22 cellular contexts compared by ENCODE assay signal in the genomic region with DNA sequence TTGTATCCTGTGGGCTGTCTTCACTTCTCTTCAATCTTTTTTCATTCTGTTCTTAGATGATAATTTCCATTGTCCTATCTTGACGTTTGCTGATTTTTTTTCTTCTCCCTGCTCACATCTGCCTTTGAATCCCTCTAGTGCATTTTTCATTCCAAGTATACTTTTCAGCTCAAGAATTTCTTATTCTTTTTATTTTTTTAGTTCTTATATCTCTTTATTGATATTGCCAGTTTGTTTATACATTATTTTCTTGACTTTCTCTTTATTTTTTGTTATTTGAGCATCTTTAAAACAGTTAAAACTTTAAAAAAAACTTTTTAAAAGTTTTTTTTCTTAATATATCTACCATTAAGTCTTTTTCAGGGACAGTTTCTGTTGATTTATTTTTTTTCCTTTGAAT.
DNase-seq lines count a peak whose midpoint lies in the region; ATAC-seq, FAIRE-seq and TF ChIP-seq lines count a peak whose summit lies in the region.
"Had no signal": no experiment of that assay in that cellular context is flagged by ENCODE, and none has a peak within 500 bp of the region (broad histone marks: within the 10 kb centered on the region; RNA-seq: fewer than 3 reads in every experiment).

No MANE protein-coding gene starts in this region.

- CTCF ChIA-PET in MCF 10A (lab: Yijun Ruan, JAX) (interaction anchor here (1.1 kb wide), 1 partner anchor 10 kb away, joined by 3 read pairs; no protein-coding TSS in a partner anchor), mammary epithelial cell (lab: Charles Lee; ENCODE audit: low non-redundant PET) (no interaction called here), IMR-90 (lab: Yijun Ruan, JAX) (interaction anchor here (1.6 kb wide), 1 partner anchor 9 kb away, joined by 5 read pairs; no protein-coding TSS in a partner anchor)
- CTCF ChIA-PET in naive thymus-derived CD4-positive, alpha-beta T cell (lab: Charles Lee): no interaction called here

- no peak overlapping the region for H3K4ac ChIP-seq in IMR-90 (ENCODE audit: low read depth, low read length)

- no peaks in the 10 kb centered on the region for H3K27me3 Mint-ChIP-seq in MCF 10A (ENCODE audit: insufficient read depth, unreplicated experiment)
- H3K27me3 Mint-ChIP-seq in chondrocyte (ENCODE audit: low read depth): no peaks in the 10 kb centered on the region
- H3K27me3 Mint-ChIP-seq in naive thymus-derived CD4-positive, alpha-beta T cell: no peaks in the 10 kb centered on the region
- H3K27me3 Mint-ChIP-seq: B cell; CD4-positive, CD25-positive, alpha-beta regulatory T cell; CD8-positive, alpha-beta memory T cell had no signal

- intact Hi-C loops in MCF 10A (cut with micrococcal nuclease): loop anchor here (10.0 kb wide), 1 partner anchor 391 kb away; no protein-coding TSS in a partner anchor
- intact Hi-C loops in mammary epithelial cell (cut with micrococcal nuclease): no loop called here
- intact Hi-C loops in IMR-90 (cut with micrococcal nuclease): no loop called here
- intact Hi-C loops in pancreas (cut with DNase I): no loop called here
- intact Hi-C loops in naive thymus-derived CD4-positive, alpha-beta T cell (cut with micrococcal nuclease): no loop called here

- DNase-seq in MCF 10A (ENCODE audit: unreplicated experiment) (no peak), mammary epithelial cell (no peak), IMR-90 (no peak), chondrocyte (ENCODE audit: low spot score) (no peak), pancreas (no peak), COLO829 (ENCODE audit: low spot score) (no peak), Peyer's patch (no peak)
- DNase-seq in naive thymus-derived CD4-positive, alpha-beta T cell: no peak
- DNase-seq: Caco-2; CD4-positive, CD25-positive, alpha-beta regulatory T cell; CD8-positive, alpha-beta memory T cell; GDM1; GOT3; H7; KBM-7 had no signal

- H4K5ac ChIP-seq in IMR-90 (ENCODE audit: low read depth, low read length): no peak overlapping the region

- no peak overlapping the region; the same call in 1 of the 2 replicates for H2BK120ac ChIP-seq in IMR-90 (ENCODE audit: low read depth, low read length)

- H2BK15ac ChIP-seq in IMR-90 (ENCODE audit: low read depth, low read length): no peak overlapping the region

- H3K9ac ChIP-seq in mammary epithelial cell (ENCODE audit: insufficient read depth, low read length) (no peak overlapping the region), IMR-90 (ENCODE audit: low read depth, low read length) (no peak overlapping the region)
- H3K9ac ChIP-seq: BLaER1 treated with 17β-estradiol and CSF1 and Interleukin-3, amounts not matched to agents 10 nM and 100 nM had no signal

- no peak overlapping the region for H2AK9ac ChIP-seq in IMR-90 (replicated peaks; ENCODE audit: low read depth, low read length, poor library complexity)

- dilution Hi-C loops in mammary epithelial cell (cut with HindIII; ENCODE audit: low sequenced_read_pairs) (no loop called here), IMR-90 (cut with HindIII; ENCODE audit: low sequenced_read_pairs, unreplicated experiment) (no loop called here)

- H3K27ac ChIP-seq in mammary epithelial cell (ENCODE audit: insufficient read depth, low read depth, low read length) (no peak overlapping the region), IMR-90 (ENCODE audit: insufficient read depth, low read length) (no peak overlapping the region), pancreas (no peak overlapping the region), Peyer's patch (no peak overlapping the region)
- H3K27ac ChIP-seq in naive thymus-derived CD4-positive, alpha-beta T cell (ENCODE audit: low read depth, low read length): no peak overlapping the region
- H3K27ac ChIP-seq: 22Rv1; BLaER1 treated with 17β-estradiol and CSF1 and Interleukin-3, amounts not matched to agents 10 nM and 100 nM had no signal

- no peak overlapping the region for H3K18ac ChIP-seq in IMR-90 (ENCODE audit: low read depth, low read length)

- H3K4me3 Mint-ChIP-seq in MCF 10A (ENCODE audit: unreplicated experiment): no peak overlapping the region
- no peak overlapping the region for H3K4me3 Mint-ChIP-seq in chondrocyte (ENCODE audit: unreplicated experiment)
- peak overlapping the region in 1 of 10 donors; percentile 29 for H3K4me3 Mint-ChIP-seq in naive thymus-derived CD4-positive, alpha-beta T cell
- H3K4me3 Mint-ChIP-seq: B cell; CD4-positive, CD25-positive, alpha-beta regulatory T cell; CD8-positive, alpha-beta memory T cell had no signal

- no peaks in the 10 kb centered on the region for H4K20me1 ChIP-seq in mammary epithelial cell (ENCODE audit: insufficient read depth, low read length)
- H4K20me1 ChIP-seq in IMR-90 (ENCODE audit: insufficient read depth, low read length): no peaks in the 10 kb centered on the region

- H3K4me3 ChIP-seq in mammary epithelial cell (replicated peaks in 1 of 3; ENCODE audit: insufficient read depth in 1 of 3, low read depth in 2 of 3, low read length in 3 of 3) (no peak overlapping the region), IMR-90 (ENCODE audit: insufficient read depth, low read depth, low read length) (no peak overlapping the region), pancreas (no peak overlapping the region), Peyer's patch (no peak overlapping the region)
- H3K4me3 ChIP-seq in naive thymus-derived CD4-positive, alpha-beta T cell (ENCODE audit: low read length): no peak overlapping the region
- H3K4me3 ChIP-seq: BLaER1 treated with 17β-estradiol and CSF1 and Interleukin-3, amounts not matched to agents 10 nM and 100 nM had no signal

- peaks cover 32% of the 10 kb centered on the region for H3K79me2 ChIP-seq in mammary epithelial cell (ENCODE audit: insufficient read depth, low read length)

- H3K4me1 Mint-ChIP-seq in MCF 10A (ENCODE audit: insufficient read depth, unreplicated experiment) (peaks cover 25% of the 10 kb centered on the region), chondrocyte (ENCODE audit: low read depth) (peaks cover 22% of the 10 kb centered on the region)
- H3K4me1 Mint-ChIP-seq in naive thymus-derived CD4-positive, alpha-beta T cell: peaks cover 0 to 14% (median 7%) of the 10 kb centered on the region in 7 donors
- H3K4me1 Mint-ChIP-seq: B cell had no signal

- no peak overlapping the region for H2BK20ac ChIP-seq in IMR-90 (ENCODE audit: low read depth, low read length)

- TF ChIP-seq POLR2A in IMR-90 (IDR thresholded peaks at IDR 0.05; ENCODE audit: low read depth, low read length) (no peak), Peyer's patch (IDR thresholded peaks at IDR 0.05) (no peak)

- no peak overlapping the region for H3K56ac ChIP-seq in IMR-90 (ENCODE audit: extremely low read depth, insufficient read depth, low read length)

- H3K4me2 ChIP-seq in mammary epithelial cell (ENCODE audit: insufficient read depth, low read depth, low read length): no peak overlapping the region
- H3K4me2 ChIP-seq in IMR-90 (ENCODE audit: low read depth, low read length): no peak overlapping the region

- H3K4me1 ChIP-seq in mammary epithelial cell (ENCODE audit: insufficient read depth, low read length) (peaks cover 3% of the 10 kb centered on the region), IMR-90 (ENCODE audit: control insufficient read depth, insufficient read depth, low read length) (peaks cover 10% of the 10 kb centered on the region), pancreas (no peaks in the 10 kb centered on the region), Peyer's patch (no peaks in the 10 kb centered on the region)
- H3K4me1 ChIP-seq in naive thymus-derived CD4-positive, alpha-beta T cell (ENCODE audit: control insufficient read depth in 2 of 2, insufficient read depth in 2 of 2, low read length in 2 of 2): no peaks in the 10 kb centered on the region
- H3K4me1 ChIP-seq: Caco-2 had no signal

- TF ChIP-seq CTCF in MCF 10A (IDR thresholded peaks at IDR 0.05; ENCODE audit: unreplicated experiment) (no peak), mammary epithelial cell (conservative IDR thresholded peaks at IDR 0.05 in 1 of 2, IDR thresholded peaks at IDR 0.05 in 1 of 2; ENCODE audit: extremely low read depth in 1 of 2, insufficient read depth in 1 of 2, low read depth in 1 of 2, low read length in 2 of 2) (no peak), IMR-90 (conservative IDR thresholded peaks at IDR 0.05; ENCODE audit: low read depth, low read length) (no peak), chondrocyte (IDR thresholded peaks at IDR 0.05) (no peak), pancreas (IDR thresholded peaks at IDR 0.05) (no peak), Peyer's patch (IDR thresholded peaks at IDR 0.05) (no peak)

- no peaks in the 10 kb centered on the region for H3K9me3 ChIP-seq in mammary epithelial cell (replicated peaks; ENCODE audit: insufficient read depth, low read length)
- 0 out of 2 replicates have a peak, but pooled peaks cover 1% of the 10 kb centered on the region for H3K9me3 ChIP-seq in IMR-90 (ENCODE audit: control insufficient read depth, insufficient read depth, low read length)
- H3K9me3 ChIP-seq in pancreas: no peaks in the 10 kb centered on the region
- no peaks in the 10 kb centered on the region for H3K9me3 ChIP-seq in naive thymus-derived CD4-positive, alpha-beta T cell (ENCODE audit: control insufficient read depth in 2 of 3, low read length in 3 of 3)
- no peaks in the 10 kb centered on the region for H3K9me3 ChIP-seq in Peyer's patch

- no peak overlapping the region for H4K8ac ChIP-seq in IMR-90 (ENCODE audit: low read depth in 2 of 2, low read length in 2 of 2)

- in situ Hi-C loops in mammary epithelial cell (cut with MboI; ENCODE audit: low sequenced_read_pairs in 2 of 2) (no loop called here), IMR-90 (cut with MboI; ENCODE audit: low sequenced_read_pairs) (no loop called here)

- H3K14ac ChIP-seq in IMR-90 (replicated peaks; ENCODE audit: low read depth, low read length): no peak overlapping the region

- H3K79me1 ChIP-seq in IMR-90 (ENCODE audit: low read depth in 1 of 2, low read length in 2 of 2): peaks cover 11% of the 10 kb centered on the region in 2 experiments; a peak in 3 of 4 replicates

- H4K91ac ChIP-seq in IMR-90 (ENCODE audit: insufficient read depth, low read depth, low read length): no peak overlapping the region

- no peak overlapping the region for H2AK5ac ChIP-seq in IMR-90 (ENCODE audit: low read depth, low read length)

- H3K9me3 Mint-ChIP-seq in MCF 10A (ENCODE audit: unreplicated experiment) (peaks cover 25% of the 10 kb centered on the region), chondrocyte (ENCODE audit: low read depth) (peaks cover 21% of the 10 kb centered on the region)
- peaks cover 8 to 55% (median 18%) of the 10 kb centered on the region in 11 donors for H3K9me3 Mint-ChIP-seq in naive thymus-derived CD4-positive, alpha-beta T cell

- H3K9me1 ChIP-seq in IMR-90 (ENCODE audit: insufficient read depth, low read length): peaks cover 3% of the 10 kb centered on the region; the same call in 1 of the 2 replicates

- ATAC-seq in IMR-90 (ENCODE audit: low read depth): no peak
- ATAC-seq in pancreas: no peak
- ATAC-seq in naive thymus-derived CD4-positive, alpha-beta T cell: no peak
- ATAC-seq: HCT116 had no signal

- BruUV-seq in MCF 10A (replicated peaks; lab: Mats Ljungman, UMichigan): no TSS peak
- no TSS peak for BruUV-seq in mammary epithelial cell (replicated peaks; lab: Mats Ljungman, UMichigan)
- BruUV-seq in IMR-90 (replicated peaks; lab: Mats Ljungman, UMichigan): no TSS peak

- H2BK5ac ChIP-seq in IMR-90 (ENCODE audit: low read depth, low read length, poor library complexity, severe bottlenecking): peak overlapping the region; percentile 91

- H2AFZ ChIP-seq in mammary epithelial cell (ENCODE audit: low read depth, low read length): no peak overlapping the region
- H2AFZ ChIP-seq in IMR-90 (replicated peaks; ENCODE audit: low read length, poor library complexity): no peak overlapping the region

- peak; percentile 60 for FAIRE-seq in pancreas (lab: Jason Lieb, UNC)
- FAIRE-seq: D721Med, GM12892, GM18507 had no signal

- H3K36me3 Mint-ChIP-seq in MCF 10A (ENCODE audit: insufficient read depth, unreplicated experiment) (peaks cover 31% of the 10 kb centered on the region), chondrocyte (ENCODE audit: low read depth) (peaks cover 11% of the 10 kb centered on the region)
- peaks cover 14 to 84% (median 67%) of the 10 kb centered on the region in 5 donors for H3K36me3 Mint-ChIP-seq in naive thymus-derived CD4-positive, alpha-beta T cell

- TF ChIP-seq RAD21 in IMR-90 (IDR thresholded peaks at IDR 0.05; ENCODE audit: low read length): no peak

- POLR2A ChIA-PET in MCF 10A (lab: Yijun Ruan, JAX) (interaction anchor here (0.7 kb wide), 1 partner anchor 22 kb away, joined by 3 read pairs; no protein-coding TSS in a partner anchor), IMR-90 (lab: Charles Lee; ENCODE audit: unreplicated experiment) (no interaction called here)
- POLR2A ChIA-PET in naive thymus-derived CD4-positive, alpha-beta T cell (lab: Charles Lee): no interaction called here

- 95% methylated on average over 1 of the region's 1 CpG for WGBS in mammary epithelial cell (ENCODE audit: low coverage, missing lambda C conversion rate)
- no CpG with 5 or more reads among the region's 1 CpG for WGBS in IMR-90 (ENCODE audit: extremely low coverage in 2 of 2, insufficient read length in 1 of 2), 2 experiments
- WGBS in pancreas, 2 donors: 91% methylated on average over 1 of the region's 1 CpG

- H3K27ac Mint-ChIP-seq in MCF 10A (ENCODE audit: low read depth, unreplicated experiment) (peak overlapping the region; percentile 69), chondrocyte (ENCODE audit: unreplicated experiment) (peak overlapping the region; percentile 14)
- no peak overlapping the region for H3K27ac Mint-ChIP-seq in naive thymus-derived CD4-positive, alpha-beta T cell
- H3K27ac Mint-ChIP-seq: B cell; CD4-positive, CD25-positive, alpha-beta regulatory T cell had no signal

- no peaks in the 10 kb centered on the region for H3K27me3 ChIP-seq in mammary epithelial cell (ENCODE audit: insufficient read depth, low read length)
- H3K27me3 ChIP-seq in IMR-90 (ENCODE audit: control insufficient read depth, insufficient read depth, low read length): no peaks in the 10 kb centered on the region
- H3K27me3 ChIP-seq in pancreas: no peaks in the 10 kb centered on the region
- no peaks in the 10 kb centered on the region for H3K27me3 ChIP-seq in naive thymus-derived CD4-positive, alpha-beta T cell (ENCODE audit: control insufficient read depth in 2 of 2, insufficient read depth in 2 of 2, low read length in 2 of 2)
- no peaks in the 10 kb centered on the region for H3K27me3 ChIP-seq in Peyer's patch
- H3K27me3 ChIP-seq: BLaER1 treated with 17β-estradiol and CSF1 and Interleukin-3, amounts not matched to agents 10 nM and 100 nM had no signal

- H3K36me3 ChIP-seq in mammary epithelial cell (ENCODE audit: insufficient read depth, low read length) (no peaks in the 10 kb centered on the region), IMR-90 (ENCODE audit: control insufficient read depth, insufficient read depth, low read length) (no peaks in the 10 kb centered on the region; the same call in 1 of the 2 replicates), pancreas (no peaks in the 10 kb centered on the region), Peyer's patch (no peaks in the 10 kb centered on the region)
- no peaks in the 10 kb centered on the region for H3K36me3 ChIP-seq in naive thymus-derived CD4-positive, alpha-beta T cell (ENCODE audit: control insufficient read depth in 2 of 3, insufficient read depth in 3 of 3, low read length in 3 of 3)

- no peak overlapping the region for H3K23ac ChIP-seq in IMR-90 (ENCODE audit: low read depth, low read length)

Comparison
In these comparisons a context has a peak if more than half of its experiments do, and no peak if none do; other contexts are left out.
1. CTCF ChIA-PET loops: an anchor here in MCF 10A (1.1 kb wide) and IMR-90 (1.6 kb wide); none called in mammary epithelial cell and naive thymus-derived CD4-positive, alpha-beta T cell.
2. H3K27ac Mint-ChIP-seq: peak in MCF 10A (single experiment) and chondrocyte (single experiment); none in naive thymus-derived CD4-positive, alpha-beta T cell (0 of 9).